Comparison of ENCODE assay signal across 10 cellular contexts in the genomic region with DNA sequence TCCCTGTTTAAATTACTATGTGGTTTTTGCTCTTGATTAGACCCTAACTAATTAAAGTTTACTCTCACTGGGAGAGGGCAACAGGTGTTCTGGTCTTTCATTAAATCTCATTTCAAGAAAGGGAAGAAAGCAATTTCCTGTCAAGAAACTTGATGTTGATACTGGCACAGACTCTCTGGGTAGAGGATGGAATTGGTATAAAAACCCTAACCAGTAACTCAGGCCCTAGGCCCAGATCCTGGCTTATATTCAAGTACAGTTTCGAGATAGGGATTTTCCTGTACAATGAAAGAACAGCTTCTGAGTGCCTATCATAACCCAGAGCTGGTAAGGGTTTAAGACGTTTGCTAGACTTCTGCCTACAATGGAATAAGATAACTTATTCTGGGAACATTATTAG.
DNase-seq lines count a peak whose midpoint lies in the region; ATAC-seq, FAIRE-seq and TF ChIP-seq lines count a peak whose summit lies in the region.
"Had no signal": no experiment of that assay in that cellular context is flagged by ENCODE, and none has a peak within 500 bp of the region (broad histone marks: within the 10 kb centered on the region; RNA-seq: fewer than 3 reads in every experiment).

No MANE protein-coding gene starts in this region.

- TF ChIP-seq EP300 in GM12878 (IDR thresholded peaks at IDR 0.05; ENCODE audit: borderline replicate concordance in 1 of 2, control insufficient read depth in 1 of 2, low read depth in 2 of 2, low read length in 2 of 2) (no peak), SK-N-SH (IDR thresholded peaks at IDR 0.05; ENCODE audit: borderline replicate concordance in 1 of 2, low read depth in 1 of 2, low read length in 1 of 2) (no peak)

- no peak for TF ChIP-seq POLR2A in GM12878 (IDR thresholded peaks at IDR 0.05; ENCODE audit: low read depth, low read length)

- POLR2A ChIA-PET in CD4-positive, alpha-beta T cell (lab: Charles Lee): interaction anchor here (1.5 kb wide), 1 partner anchor 59 kb away, joined by 3 read pairs; no protein-coding TSS in a partner anchor
- POLR2A ChIA-PET in GM12878 (lab: Charles Lee): interaction anchor here (1.4 kb wide), 1 partner anchor 84 kb away, joined by 3 read pairs; no protein-coding TSS in a partner anchor
- POLR2A ChIA-PET in SK-N-SH (lab: Yijun Ruan, JAX): no interaction called here

- H3K27me3 ChIP-seq in CD4-positive, alpha-beta T cell (ENCODE audit: control insufficient read depth, insufficient read depth, low read length): no peaks in the 10 kb centered on the region
- no peaks in the 10 kb centered on the region for H3K27me3 ChIP-seq in GM12878 (replicated peaks in 1 of 2; ENCODE audit: control insufficient read depth in 2 of 2, insufficient read depth in 2 of 2, low read length in 1 of 2)
- no peaks in the 10 kb centered on the region for H3K27me3 ChIP-seq in SK-N-SH (ENCODE audit: insufficient read depth)
- H3K27me3 ChIP-seq in HAP-1 (ENCODE audit: low read depth): no peaks in the 10 kb centered on the region
- H3K27me3 ChIP-seq: BLaER1 treated with 17β-estradiol and CSF1 and Interleukin-3, amounts not matched to agents 10 nM and 100 nM had no signal

- H3K9me3 ChIP-seq in CD4-positive, alpha-beta T cell (ENCODE audit: control insufficient read depth, low read length): no peaks in the 10 kb centered on the region
- H3K9me3 ChIP-seq in GM12878 (replicated peaks; ENCODE audit: control insufficient read depth, insufficient read depth, low read length) (no peaks in the 10 kb centered on the region), SK-N-SH (no peaks in the 10 kb centered on the region), HAP-1 (no peaks in the 10 kb centered on the region)

- TF ChIP-seq CTCF in CD4-positive, alpha-beta T cell (IDR thresholded peaks at IDR 0.05): no peak
- TF ChIP-seq CTCF in GM12878 (IDR thresholded peaks at IDR 0.05 in 2 of 3, conservative IDR thresholded peaks at IDR 0.05 in 1 of 3; ENCODE audit: control insufficient read depth in 2 of 3, extremely low read depth in 1 of 3, insufficient read depth in 1 of 3, low read depth in 3 of 3, low read length in 3 of 3): no peak
- no peak for TF ChIP-seq CTCF in SK-N-SH (IDR thresholded peaks at IDR 0.05)

- intact Hi-C loops in CD4-positive, alpha-beta T cell (cut with DNase I, micrococcal nuclease): no loop called here
- intact Hi-C loops in GM12878 (cut with micrococcal nuclease; ENCODE audit: unreplicated experiment): loop anchor here (1.0 to 5.0 kb wide), 2 partner anchors 27 to 448 kb away; no protein-coding TSS in a partner anchor

- H3K79me2 ChIP-seq in GM12878 (ENCODE audit: control insufficient read depth, insufficient read depth, low read length) (no peaks in the 10 kb centered on the region), SK-N-SH (ENCODE audit: insufficient read depth) (no peaks in the 10 kb centered on the region)

- no peaks in the 10 kb centered on the region for H4K20me1 ChIP-seq in GM12878 (ENCODE audit: control insufficient read depth, insufficient read depth)
- H4K20me1 ChIP-seq in SK-N-SH (ENCODE audit: insufficient read depth): no peaks in the 10 kb centered on the region
- H4K20me1 ChIP-seq: BLaER1 treated with 17β-estradiol and CSF1 and Interleukin-3, amounts not matched to agents 10 nM and 100 nM had no signal

- H3K27me3 Mint-ChIP-seq in CD4-positive, alpha-beta T cell: no peaks in the 10 kb centered on the region

- CTCF ChIA-PET in CD4-positive, alpha-beta T cell (lab: Charles Lee): no interaction called here
- CTCF ChIA-PET in GM12878 (lab: Yijun Ruan, JAX): interaction anchor here (0.8 to 2.5 kb wide), 16 partner anchors 10 to 650 kb away, joined by 3 to 14 read pairs (median 4); no protein-coding TSS in a partner anchor
- CTCF ChIA-PET in SK-N-SH (lab: Yijun Ruan, JAX): interaction anchor here (1.2 to 1.4 kb wide), 2 partner anchors 9 to 53 kb away, joined by 3 to 4 read pairs; no protein-coding TSS in a partner anchor

- in situ Hi-C loops in GM12878 (cut with MboI) (no loop called here), HAP-1 (cut with MboI; ENCODE audit: low sequenced_read_pairs) (no loop called here)

- RAD21 ChIA-PET in GM12878 (lab: Charles Lee; ENCODE audit: unreplicated experiment): interaction anchor here (0.6 to 2.4 kb wide), 5 partner anchors 29 to 85 kb away, joined by 3 to 11 read pairs (median 3); no protein-coding TSS in a partner anchor

- DNase-seq in CD4-positive, alpha-beta T cell: no peak
- DNase-seq in GM12878 (ENCODE audit: low read depth, low spot score) (no peak), SK-N-SH (no peak), NCI-H510A treated with DMSO at 0.1 percent for 48 hours (lab: John Stamatoyannopoulos, UW) (no peak), NCI-H2029 (lab: John Stamatoyannopoulos, UW) (no peak), HAP-1 (ENCODE audit: low spot score in 2 of 2) (no peak)
- DNase-seq: mesendoderm had no signal

- H3K9me2 ChIP-seq in SK-N-SH: no peaks in the 10 kb centered on the region

- peak overlapping the region; percentile 60 for H3K4me2 ChIP-seq in GM12878 (ENCODE audit: control insufficient read depth, insufficient read depth)
- no peak overlapping the region for H3K4me2 ChIP-seq in SK-N-SH

- peaks cover 30% of the 10 kb centered on the region for H3K4me1 Mint-ChIP-seq in CD4-positive, alpha-beta T cell (ENCODE audit: low read depth)

- peak overlapping the region; percentile 47 for H3K4me3 Mint-ChIP-seq in CD4-positive, alpha-beta T cell

- SMC1A ChIA-PET in GM12878 (lab: Charles Lee; ENCODE audit: uncharacterized antibody, unreplicated experiment): interaction anchor here (0.8 to 2.9 kb wide), 16 partner anchors 10 to 1977 kb away, joined by 3 to 17 read pairs (median 4); a partner anchor contains a TSS

- H3F3A ChIP-seq in SK-N-SH (replicated peaks; ENCODE audit: insufficient read depth): no peaks in the 10 kb centered on the region

- H3K9me3 Mint-ChIP-seq in CD4-positive, alpha-beta T cell: peaks cover 7% of the 10 kb centered on the region

- no peak for FAIRE-seq in GM12878 (lab: Jason Lieb, UNC)

- ATAC-seq in CD4-positive, alpha-beta T cell (ENCODE audit: poor library complexity): no peak
- ATAC-seq in GM19467 (IDR thresholded peaks at IDR 0.05; ENCODE audit: unreplicated experiment): peak; percentile 33
- peak; percentile 28 for ATAC-seq in HG03159 (IDR thresholded peaks at IDR 0.05; ENCODE audit: unreplicated experiment)
- ATAC-seq in GM12878: peak; percentile 65

- peak overlapping the region; percentile 9; the same call in 1 of the 2 replicates for H2AFZ ChIP-seq in GM12878 (ENCODE audit: control insufficient read depth, low read depth, low read length)
- H2AFZ ChIP-seq in SK-N-SH (ENCODE audit: low read depth): no peak overlapping the region

- H3K4me3 ChIP-seq in GM12878: peak overlapping the region; percentile 43
- H3K4me3 ChIP-seq in SK-N-SH (ENCODE audit: low read depth in 2 of 2, low read length in 1 of 2): no peak overlapping the region
- no peak overlapping the region for H3K4me3 ChIP-seq in HAP-1
- H3K4me3 ChIP-seq: BLaER1 treated with 17β-estradiol and CSF1 and Interleukin-3, amounts not matched to agents 10 nM and 100 nM had no signal

- H3K4me1 ChIP-seq in GM12878 (ENCODE audit: control insufficient read depth, insufficient read depth, low read length): peaks cover 22% of the 10 kb centered on the region
- H3K4me1 ChIP-seq in SK-N-SH (ENCODE audit: control insufficient read depth in 1 of 2, insufficient read depth in 2 of 2, low read depth in 1 of 2, low read length in 1 of 2): no peaks in the 10 kb centered on the region
- no peaks in the 10 kb centered on the region; the same call in 1 of the 2 replicates for H3K4me1 ChIP-seq in HAP-1

- peak overlapping the region; percentile 39 for H3K27ac ChIP-seq in CD4-positive, alpha-beta T cell (ENCODE audit: low read depth, low read length)
- H3K27ac ChIP-seq in GM12878 (ENCODE audit: control insufficient read depth, insufficient read depth) (peak overlapping the region; percentile 50), SK-N-SH (ENCODE audit: low read depth in 2 of 2, low read length in 1 of 2) (no peak overlapping the region)

- BruUV-seq in GM12878 (replicated peaks; lab: Mats Ljungman, UMichigan): no TSS peak

- 0% methylated on average over 2 of the region's 2 CpGs for WGBS in GM12878 (ENCODE audit: insufficient coverage, insufficient replicate concordance, low lambda C conversion rate, missing lambda C conversion rate)
- 66% methylated on average over 2 of the region's 2 CpGs for WGBS in SK-N-SH (ENCODE audit: low lambda C conversion rate)

- H3K9ac ChIP-seq in GM12878 (ENCODE audit: control insufficient read depth, insufficient read depth, low read length) (no peak overlapping the region), SK-N-SH (no peak overlapping the region)

- H3K27ac Mint-ChIP-seq in CD4-positive, alpha-beta T cell: peak overlapping the region; percentile 77

- H3K36me3 ChIP-seq in GM12878 (ENCODE audit: control insufficient read depth in 2 of 2, insufficient read depth in 2 of 2, low read length in 1 of 2): no peaks in the 10 kb centered on the region
- no peaks in the 10 kb centered on the region for H3K36me3 ChIP-seq in SK-N-SH (replicated peaks in 1 of 2; ENCODE audit: control insufficient read depth in 1 of 2, insufficient read depth in 2 of 2, low read length in 1 of 2)
- H3K36me3 ChIP-seq in HAP-1 (replicated peaks): no peaks in the 10 kb centered on the region

- TF ChIP-seq RAD21 in GM12878 (IDR thresholded peaks at IDR 0.05; ENCODE audit: insufficient read depth, low read depth, low read length) (no peak), SK-N-SH (IDR thresholded peaks at IDR 0.05; ENCODE audit: low read length) (no peak)

- H3K36me3 Mint-ChIP-seq in CD4-positive, alpha-beta T cell (ENCODE audit: low read depth): peaks cover 57% of the 10 kb centered on the region

TF ChIP-seq in GM12878, 131 proteins besides CTCF, POLR2A, EP300 and RAD21 (continues in another document):
- 0 out of 2 replicates have a peak, but pooled peaks have one; percentile 7 for TF ChIP-seq ZBED1 (IDR thresholded peaks at IDR 0.05; ENCODE audit: borderline replicate concordance)

TF ChIP-seq in SK-N-SH, 30 proteins besides CTCF, POLR2A, EP300 and RAD21 (continues in another document):
- TF ChIP-seq FOSL2 (IDR thresholded peaks at IDR 0.05; ENCODE audit: borderline replicate concordance, low read depth) (no peak), RFX5 (IDR thresholded peaks at IDR 0.05; ENCODE audit: low read length) (no peak), GABPA (IDR thresholded peaks at IDR 0.05; ENCODE audit: low read depth) (no peak), GATA2 (CRISPR knock-in tag; IDR thresholded peaks at IDR 0.05) (no peak), FOXM1 (IDR thresholded peaks at IDR 0.05; ENCODE audit: low read depth) (no peak)

Comparison
In these comparisons a context has a peak if more than half of its experiments do, and no peak if none do; other contexts are left out.
1. H3K27ac ChIP-seq: peak in CD4-positive, alpha-beta T cell (single experiment) and GM12878 (single experiment); none in SK-N-SH (0 of 2).